In the genomic region with DNA sequence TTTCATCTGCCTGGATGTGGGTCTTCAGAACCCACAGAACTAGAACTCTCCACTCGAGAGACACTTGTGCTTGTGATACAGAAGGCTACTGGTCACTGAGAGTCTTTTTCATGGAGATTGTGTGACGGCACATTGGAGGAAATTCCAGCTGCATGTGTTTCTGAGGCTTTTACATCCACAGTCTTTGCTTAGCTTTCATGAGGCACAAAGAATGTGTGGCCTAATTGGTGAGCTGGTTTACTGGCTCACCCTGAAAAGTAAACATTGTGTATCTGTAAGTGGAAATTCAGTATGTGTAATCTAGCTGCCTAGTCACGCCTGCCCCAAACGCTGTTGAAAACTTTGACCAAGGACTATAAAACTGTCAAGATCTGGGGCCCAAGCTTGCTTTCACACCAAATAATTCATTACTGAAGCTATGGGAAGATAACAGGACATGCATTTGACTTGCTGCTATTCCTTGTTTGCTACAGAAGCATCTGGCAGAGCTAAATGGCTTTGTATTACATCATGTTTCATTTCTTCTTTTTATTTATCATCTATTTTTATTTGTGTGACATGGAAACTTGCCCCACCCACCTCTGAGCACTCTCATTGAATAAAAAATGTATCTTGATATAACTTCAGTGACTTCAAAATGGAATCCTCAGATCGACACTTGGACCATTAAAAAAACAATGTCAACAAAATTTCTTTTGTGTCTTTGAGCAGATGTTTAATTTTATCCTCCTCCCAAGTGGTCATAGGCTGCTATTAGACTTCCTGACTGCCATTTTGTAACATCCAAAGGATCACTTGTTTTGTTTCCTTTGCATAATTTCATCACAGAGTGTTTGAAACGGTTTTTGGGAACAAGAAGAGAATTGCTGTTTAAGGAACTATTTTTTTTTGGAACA, we compare ENCODE assay signal across 2 cellular contexts.
A peak's percentile ranks its signal among the peaks of the same experiment; 100 is the strongest.
TF ChIP-seq lines count a peak whose summit lies in the region.

No MANE protein-coding gene starts in this region.

TF ChIP-seq in IMR-90, 13 proteins besides CTCF, POLR2A, EP300 and RAD21:
- TF ChIP-seq RCOR1 (IDR thresholded peaks at IDR 0.05; ENCODE audit: insufficient replicate concordance, low read length) (peak; percentile 81), SMC3 (IDR thresholded peaks at IDR 0.05; ENCODE audit: low read depth, low read length) (no peak), CHD1 (IDR thresholded peaks at IDR 0.05; ENCODE audit: low read depth, low read length) (no peak), MAFK (IDR thresholded peaks at IDR 0.05; ENCODE audit: low read depth, low read length) (peak; percentile 53), FOS (IDR thresholded peaks at IDR 0.05; ENCODE audit: low read depth, low read length) (peak; percentile 79), MXI1 (IDR thresholded peaks at IDR 0.05; ENCODE audit: borderline replicate concordance, low read depth, low read length) (peak; percentile 71; the same call in 1 of the 2 replicates), NFE2L2 (IDR thresholded peaks at IDR 0.05; ENCODE audit: low read depth, low read length) (peak; percentile 83), BHLHE40 (IDR thresholded peaks at IDR 0.05; ENCODE audit: low read depth, low read length) (peak; percentile 89), CEBPB (IDR thresholded peaks at IDR 0.05; ENCODE audit: low read depth, low read length) (peak; percentile 78), MAZ (IDR thresholded peaks at IDR 0.05; ENCODE audit: borderline replicate concordance, low read depth, low read length) (no peak), RFX5 (IDR thresholded peaks at IDR 0.05; ENCODE audit: low read depth, low read length) (no peak)
- TF ChIP-seq, protein P1, sequence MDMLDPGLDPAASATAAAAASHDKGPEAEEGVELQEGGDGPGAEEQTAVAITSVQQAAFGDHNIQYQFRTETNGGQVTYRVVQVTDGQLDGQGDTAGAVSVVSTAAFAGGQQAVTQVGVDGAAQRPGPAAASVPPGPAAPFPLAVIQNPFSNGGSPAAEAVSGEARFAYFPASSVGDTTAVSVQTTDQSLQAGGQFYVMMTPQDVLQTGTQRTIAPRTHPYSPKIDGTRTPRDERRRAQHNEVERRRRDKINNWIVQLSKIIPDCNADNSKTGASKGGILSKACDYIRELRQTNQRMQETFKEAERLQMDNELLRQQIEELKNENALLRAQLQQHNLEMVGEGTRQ (IDR thresholded peaks at IDR 0.05; ENCODE audit: low read depth, low read length): 0 out of 2 replicates have a peak, but pooled peaks have one; percentile 6
- TF ChIP-seq, protein P2, sequence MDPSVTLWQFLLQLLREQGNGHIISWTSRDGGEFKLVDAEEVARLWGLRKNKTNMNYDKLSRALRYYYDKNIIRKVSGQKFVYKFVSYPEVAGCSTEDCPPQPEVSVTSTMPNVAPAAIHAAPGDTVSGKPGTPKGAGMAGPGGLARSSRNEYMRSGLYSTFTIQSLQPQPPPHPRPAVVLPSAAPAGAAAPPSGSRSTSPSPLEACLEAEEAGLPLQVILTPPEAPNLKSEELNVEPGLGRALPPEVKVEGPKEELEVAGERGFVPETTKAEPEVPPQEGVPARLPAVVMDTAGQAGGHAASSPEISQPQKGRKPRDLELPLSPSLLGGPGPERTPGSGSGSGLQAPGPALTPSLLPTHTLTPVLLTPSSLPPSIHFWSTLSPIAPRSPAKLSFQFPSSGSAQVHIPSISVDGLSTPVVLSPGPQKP (IDR thresholded peaks at IDR 0.05; ENCODE audit: borderline replicate concordance, low read depth, low read length): no peak

TF ChIP-seq in HepG2, 621 proteins besides CTCF, POLR2A, EP300 and RAD21 (continues in another document):
- TF ChIP-seq GATA4 (IDR thresholded peaks at IDR 0.05; ENCODE audit: borderline replicate concordance, low read depth) (no peak), ZNF3 (CRISPR knock-in tag; IDR thresholded peaks at IDR 0.05) (no peak), ZNF160 (CRISPR knock-in tag; IDR thresholded peaks at IDR 0.05) (no peak), ZKSCAN5 (CRISPR knock-in tag; IDR thresholded peaks at IDR 0.05) (no peak), CREB1 (IDR thresholded peaks at IDR 0.05) (no peak), CREB1 (CRISPR knock-in tag; IDR thresholded peaks at IDR 0.05) (peak; percentile 26; the same call in 1 of the 2 replicates), TEAD3 (CRISPR knock-in tag; optimal IDR thresholded peaks at IDR 0.05; ENCODE audit: borderline replicate concordance) (peak; percentile 69), FOXA3 (CRISPR knock-in tag; IDR thresholded peaks at IDR 0.05) (peak; percentile 54; the same call in 1 of the 2 replicates), MAF1 (CRISPR knock-in tag; IDR thresholded peaks at IDR 0.05; ENCODE audit: borderline replicate concordance) (no peak), SP2 (CRISPR knock-in tag; IDR thresholded peaks at IDR 0.05) (no peak), SAP130 (CRISPR knock-in tag; IDR thresholded peaks at IDR 0.05; ENCODE audit: low read depth) (0 out of 2 replicates have a peak, but pooled peaks have one; percentile 11), HDAC2 (CRISPR knock-in tag; IDR thresholded peaks at IDR 0.05) (0 out of 2 replicates have a peak, but pooled peaks have one; percentile 39), SMARCE1 (IDR thresholded peaks at IDR 0.05; ENCODE audit: borderline replicate concordance) (no peak), GATAD2A (CRISPR knock-in tag; IDR thresholded peaks at IDR 0.05) (0 out of 2 replicates have a peak, but pooled peaks have one; percentile 20), SOX6 (IDR thresholded peaks at IDR 0.05) (no peak), SOX6 (CRISPR knock-in tag; IDR thresholded peaks at IDR 0.05) (no peak), PAX8 (CRISPR knock-in tag; IDR thresholded peaks at IDR 0.05; ENCODE audit: borderline replicate concordance) (no peak), FOSL2 (CRISPR knock-in tag; IDR thresholded peaks at IDR 0.05) (peak; percentile 51), FOXA1 (IDR thresholded peaks at IDR 0.05) (no peak), FOXA1 (CRISPR knock-in tag; IDR thresholded peaks at IDR 0.05) (peak; percentile 67)
- TF ChIP-seq, protein P3, sequence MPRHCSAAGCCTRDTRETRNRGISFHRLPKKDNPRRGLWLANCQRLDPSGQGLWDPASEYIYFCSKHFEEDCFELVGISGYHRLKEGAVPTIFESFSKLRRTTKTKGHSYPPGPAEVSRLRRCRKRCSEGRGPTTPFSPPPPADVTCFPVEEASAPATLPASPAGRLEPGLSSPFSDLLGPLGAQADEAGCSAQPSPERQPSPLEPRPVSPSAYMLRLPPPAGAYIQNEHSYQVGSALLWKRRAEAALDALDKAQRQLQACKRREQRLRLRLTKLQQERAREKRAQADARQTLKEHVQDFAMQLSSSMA (CRISPR knock-in tag; IDR thresholded peaks at IDR 0.05): no peak
- TF ChIP-seq, protein P4, sequence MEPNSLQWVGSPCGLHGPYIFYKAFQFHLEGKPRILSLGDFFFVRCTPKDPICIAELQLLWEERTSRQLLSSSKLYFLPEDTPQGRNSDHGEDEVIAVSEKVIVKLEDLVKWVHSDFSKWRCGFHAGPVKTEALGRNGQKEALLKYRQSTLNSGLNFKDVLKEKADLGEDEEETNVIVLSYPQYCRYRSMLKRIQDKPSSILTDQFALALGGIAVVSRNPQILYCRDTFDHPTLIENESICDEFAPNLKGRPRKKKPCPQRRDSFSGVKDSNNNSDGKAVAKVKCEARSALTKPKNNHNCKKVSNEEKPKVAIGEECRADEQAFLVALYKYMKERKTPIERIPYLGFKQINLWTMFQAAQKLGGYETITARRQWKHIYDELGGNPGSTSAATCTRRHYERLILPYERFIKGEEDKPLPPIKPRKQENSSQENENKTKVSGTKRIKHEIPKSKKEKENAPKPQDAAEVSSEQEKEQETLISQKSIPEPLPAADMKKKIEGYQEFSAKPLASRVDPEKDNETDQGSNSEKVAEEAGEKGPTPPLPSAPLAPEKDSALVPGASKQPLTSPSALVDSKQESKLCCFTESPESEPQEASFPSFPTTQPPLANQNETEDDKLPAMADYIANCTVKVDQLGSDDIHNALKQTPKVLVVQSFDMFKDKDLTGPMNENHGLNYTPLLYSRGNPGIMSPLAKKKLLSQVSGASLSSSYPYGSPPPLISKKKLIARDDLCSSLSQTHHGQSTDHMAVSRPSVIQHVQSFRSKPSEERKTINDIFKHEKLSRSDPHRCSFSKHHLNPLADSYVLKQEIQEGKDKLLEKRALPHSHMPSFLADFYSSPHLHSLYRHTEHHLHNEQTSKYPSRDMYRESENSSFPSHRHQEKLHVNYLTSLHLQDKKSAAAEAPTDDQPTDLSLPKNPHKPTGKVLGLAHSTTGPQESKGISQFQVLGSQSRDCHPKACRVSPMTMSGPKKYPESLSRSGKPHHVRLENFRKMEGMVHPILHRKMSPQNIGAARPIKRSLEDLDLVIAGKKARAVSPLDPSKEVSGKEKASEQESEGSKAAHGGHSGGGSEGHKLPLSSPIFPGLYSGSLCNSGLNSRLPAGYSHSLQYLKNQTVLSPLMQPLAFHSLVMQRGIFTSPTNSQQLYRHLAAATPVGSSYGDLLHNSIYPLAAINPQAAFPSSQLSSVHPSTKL (CRISPR knock-in tag; IDR thresholded peaks at IDR 0.05): peak; percentile 50; the same call in 1 of the 2 replicates
- TF ChIP-seq, protein P5, sequence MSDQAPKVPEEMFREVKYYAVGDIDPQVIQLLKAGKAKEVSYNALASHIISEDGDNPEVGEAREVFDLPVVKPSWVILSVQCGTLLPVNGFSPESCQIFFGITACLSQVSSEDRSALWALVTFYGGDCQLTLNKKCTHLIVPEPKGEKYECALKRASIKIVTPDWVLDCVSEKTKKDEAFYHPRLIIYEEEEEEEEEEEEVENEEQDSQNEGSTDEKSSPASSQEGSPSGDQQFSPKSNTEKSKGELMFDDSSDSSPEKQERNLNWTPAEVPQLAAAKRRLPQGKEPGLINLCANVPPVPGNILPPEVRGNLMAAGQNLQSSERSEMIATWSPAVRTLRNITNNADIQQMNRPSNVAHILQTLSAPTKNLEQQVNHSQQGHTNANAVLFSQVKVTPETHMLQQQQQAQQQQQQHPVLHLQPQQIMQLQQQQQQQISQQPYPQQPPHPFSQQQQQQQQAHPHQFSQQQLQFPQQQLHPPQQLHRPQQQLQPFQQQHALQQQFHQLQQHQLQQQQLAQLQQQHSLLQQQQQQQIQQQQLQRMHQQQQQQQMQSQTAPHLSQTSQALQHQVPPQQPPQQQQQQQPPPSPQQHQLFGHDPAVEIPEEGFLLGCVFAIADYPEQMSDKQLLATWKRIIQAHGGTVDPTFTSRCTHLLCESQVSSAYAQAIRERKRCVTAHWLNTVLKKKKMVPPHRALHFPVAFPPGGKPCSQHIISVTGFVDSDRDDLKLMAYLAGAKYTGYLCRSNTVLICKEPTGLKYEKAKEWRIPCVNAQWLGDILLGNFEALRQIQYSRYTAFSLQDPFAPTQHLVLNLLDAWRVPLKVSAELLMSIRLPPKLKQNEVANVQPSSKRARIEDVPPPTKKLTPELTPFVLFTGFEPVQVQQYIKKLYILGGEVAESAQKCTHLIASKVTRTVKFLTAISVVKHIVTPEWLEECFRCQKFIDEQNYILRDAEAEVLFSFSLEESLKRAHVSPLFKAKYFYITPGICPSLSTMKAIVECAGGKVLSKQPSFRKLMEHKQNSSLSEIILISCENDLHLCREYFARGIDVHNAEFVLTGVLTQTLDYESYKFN (CRISPR knock-in tag; conservative IDR thresholded peaks at IDR 0.05): 0 out of 2 replicates have a peak, but pooled peaks have one; percentile 27
- TF ChIP-seq, protein P6, sequence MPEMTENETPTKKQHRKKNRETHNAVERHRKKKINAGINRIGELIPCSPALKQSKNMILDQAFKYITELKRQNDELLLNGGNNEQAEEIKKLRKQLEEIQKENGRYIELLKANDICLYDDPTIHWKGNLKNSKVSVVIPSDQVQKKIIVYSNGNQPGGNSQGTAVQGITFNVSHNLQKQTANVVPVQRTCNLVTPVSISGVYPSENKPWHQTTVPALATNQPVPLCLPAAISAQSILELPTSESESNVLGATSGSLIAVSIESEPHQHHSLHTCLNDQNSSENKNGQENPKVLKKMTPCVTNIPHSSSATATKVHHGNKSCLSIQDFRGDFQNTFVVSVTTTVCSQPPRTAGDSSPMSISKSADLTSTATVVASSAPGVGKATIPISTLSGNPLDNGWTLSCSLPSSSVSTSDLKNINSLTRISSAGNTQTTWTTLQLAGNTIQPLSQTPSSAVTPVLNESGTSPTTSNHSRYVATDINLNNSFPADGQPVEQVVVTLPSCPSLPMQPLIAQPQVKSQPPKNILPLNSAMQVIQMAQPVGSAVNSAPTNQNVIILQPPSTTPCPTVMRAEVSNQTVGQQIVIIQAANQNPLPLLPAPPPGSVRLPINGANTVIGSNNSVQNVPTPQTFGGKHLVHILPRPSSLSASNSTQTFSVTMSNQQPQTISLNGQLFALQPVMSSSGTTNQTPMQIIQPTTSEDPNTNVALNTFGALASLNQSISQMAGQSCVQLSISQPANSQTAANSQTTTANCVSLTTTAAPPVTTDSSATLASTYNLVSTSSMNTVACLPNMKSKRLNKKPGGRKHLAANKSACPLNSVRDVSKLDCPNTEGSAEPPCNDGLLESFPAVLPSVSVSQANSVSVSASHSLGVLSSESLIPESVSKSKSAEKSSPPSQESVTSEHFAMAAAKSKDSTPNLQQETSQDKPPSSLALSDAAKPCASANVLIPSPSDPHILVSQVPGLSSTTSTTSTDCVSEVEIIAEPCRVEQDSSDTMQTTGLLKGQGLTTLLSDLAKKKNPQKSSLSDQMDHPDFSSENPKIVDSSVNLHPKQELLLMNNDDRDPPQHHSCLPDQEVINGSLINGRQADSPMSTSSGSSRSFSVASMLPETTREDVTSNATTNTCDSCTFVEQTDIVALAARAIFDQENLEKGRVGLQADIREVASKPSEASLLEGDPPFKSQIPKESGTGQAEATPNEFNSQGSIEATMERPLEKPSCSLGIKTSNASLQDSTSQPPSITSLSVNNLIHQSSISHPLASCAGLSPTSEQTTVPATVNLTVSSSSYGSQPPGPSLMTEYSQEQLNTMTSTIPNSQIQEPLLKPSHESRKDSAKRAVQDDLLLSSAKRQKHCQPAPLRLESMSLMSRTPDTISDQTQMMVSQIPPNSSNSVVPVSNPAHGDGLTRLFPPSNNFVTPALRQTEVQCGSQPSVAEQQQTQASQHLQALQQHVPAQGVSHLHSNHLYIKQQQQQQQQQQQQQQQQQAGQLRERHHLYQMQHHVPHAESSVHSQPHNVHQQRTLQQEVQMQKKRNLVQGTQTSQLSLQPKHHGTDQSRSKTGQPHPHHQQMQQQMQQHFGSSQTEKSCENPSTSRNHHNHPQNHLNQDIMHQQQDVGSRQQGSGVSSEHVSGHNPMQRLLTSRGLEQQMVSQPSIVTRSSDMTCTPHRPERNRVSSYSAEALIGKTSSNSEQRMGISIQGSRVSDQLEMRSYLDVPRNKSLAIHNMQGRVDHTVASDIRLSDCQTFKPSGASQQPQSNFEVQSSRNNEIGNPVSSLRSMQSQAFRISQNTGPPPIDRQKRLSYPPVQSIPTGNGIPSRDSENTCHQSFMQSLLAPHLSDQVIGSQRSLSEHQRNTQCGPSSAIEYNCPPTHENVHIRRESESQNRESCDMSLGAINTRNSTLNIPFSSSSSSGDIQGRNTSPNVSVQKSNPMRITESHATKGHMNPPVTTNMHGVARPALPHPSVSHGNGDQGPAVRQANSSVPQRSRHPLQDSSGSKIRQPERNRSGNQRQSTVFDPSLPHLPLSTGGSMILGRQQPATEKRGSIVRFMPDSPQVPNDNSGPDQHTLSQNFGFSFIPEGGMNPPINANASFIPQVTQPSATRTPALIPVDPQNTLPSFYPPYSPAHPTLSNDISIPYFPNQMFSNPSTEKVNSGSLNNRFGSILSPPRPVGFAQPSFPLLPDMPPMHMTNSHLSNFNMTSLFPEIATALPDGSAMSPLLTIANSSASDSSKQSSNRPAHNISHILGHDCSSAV (CRISPR knock-in tag; IDR thresholded peaks at IDR 0.05; ENCODE audit: borderline replicate concordance): no peak
- TF ChIP-seq, protein P7, sequence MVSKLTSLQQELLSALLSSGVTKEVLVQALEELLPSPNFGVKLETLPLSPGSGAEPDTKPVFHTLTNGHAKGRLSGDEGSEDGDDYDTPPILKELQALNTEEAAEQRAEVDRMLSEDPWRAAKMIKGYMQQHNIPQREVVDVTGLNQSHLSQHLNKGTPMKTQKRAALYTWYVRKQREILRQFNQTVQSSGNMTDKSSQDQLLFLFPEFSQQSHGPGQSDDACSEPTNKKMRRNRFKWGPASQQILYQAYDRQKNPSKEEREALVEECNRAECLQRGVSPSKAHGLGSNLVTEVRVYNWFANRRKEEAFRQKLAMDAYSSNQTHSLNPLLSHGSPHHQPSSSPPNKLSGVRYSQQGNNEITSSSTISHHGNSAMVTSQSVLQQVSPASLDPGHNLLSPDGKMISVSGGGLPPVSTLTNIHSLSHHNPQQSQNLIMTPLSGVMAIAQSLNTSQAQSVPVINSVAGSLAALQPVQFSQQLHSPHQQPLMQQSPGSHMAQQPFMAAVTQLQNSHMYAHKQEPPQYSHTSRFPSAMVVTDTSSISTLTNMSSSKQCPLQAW (CRISPR knock-in tag; IDR thresholded peaks at IDR 0.05): no peak
